Comparison of ENCODE assay signal across 27 cellular contexts in the genomic region with DNA sequence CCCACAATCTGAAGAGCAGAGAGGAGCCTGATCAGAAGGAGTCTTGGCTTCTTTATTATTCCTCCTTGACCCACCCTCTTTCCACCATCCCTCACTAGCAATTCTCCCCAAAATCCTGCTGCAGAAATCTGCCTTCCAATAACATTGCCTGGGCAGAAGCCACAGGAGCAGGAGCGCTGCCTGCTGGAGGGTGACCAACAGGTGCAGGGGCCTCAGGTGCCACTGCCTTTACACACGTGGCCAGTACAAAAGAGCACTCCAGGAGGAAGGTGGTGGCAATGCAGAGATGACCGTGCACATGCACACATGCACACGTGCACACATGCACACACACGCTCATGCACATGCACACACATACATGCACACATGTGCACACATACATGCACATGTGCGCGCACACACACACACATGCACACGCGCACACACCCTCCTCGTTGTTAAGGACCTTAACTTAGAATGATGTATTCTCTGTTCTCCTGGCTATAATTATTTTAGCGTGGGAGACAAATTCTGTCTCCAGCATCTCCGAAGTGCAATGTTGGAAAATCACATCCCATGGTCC. TPM values are rescaled to one million over a fixed set of nuclear protein-coding genes. Genes with fewer than 3 reads are reported as not detected.
"Had no signal": no experiment of that assay in that cellular context is flagged by ENCODE, and none has a peak within 500 bp of the region (broad histone marks: within the 10 kb centered on the region; RNA-seq: fewer than 3 reads in every experiment).

No MANE protein-coding gene starts in this region.

- H3K9me3 ChIP-seq: heart right ventricle, left lung, testis, upper lobe of left lung had no signal

- H3K9me3 Mint-ChIP-seq: activated CD4-positive, alpha-beta memory T cell treated with anti-CD3 and anti-CD28 coated beads, Interleukin-2, amount 10 ng/mL, durations not matched to agents 7 days and 5 days; activated CD4-positive, alpha-beta T cell treated with anti-CD3 and anti-CD28 coated beads, Interleukin-2, amount 10 ng/mL, durations not matched to agents 24 days and 14 days; activated naive CD4-positive, alpha-beta T cell treated with anti-CD3 and anti-CD28 coated beads, Interleukin-2, amount 10 ng/mL, durations not matched to agents 7 days and 5 days; naive B cell; neural crest cell; stimulated activated naive B cell treated with anti-CD40 and anti-IgM and Interleukin-4, amounts not matched to agents 10 μg/mL and 1 μg/mL and 100 μg/mL, for 72 hours had no signal

- ATAC-seq: activated CD4-positive, CD25-positive, alpha-beta regulatory T cell treated with anti-CD3 and anti-CD28 coated beads, Interleukin-2, amount 50 U/mL, for 24 hours; activated CD8-positive, alpha-beta memory T cell treated with anti-CD3 and anti-CD28 coated beads, Interleukin-2, amount 10 ng/mL, durations not matched to agents 7 days and 5 days; heart right ventricle; left lung; stimulated activated naive B cell treated with anti-CD40 and anti-IgM and Interleukin-4, amounts not matched to agents 10 μg/mL and 1 μg/mL and 100 μg/mL, for 72 hours had no signal

- H3K27ac ChIP-seq: heart right ventricle, left lung, testis, upper lobe of left lung had no signal

- H3K4me1 Mint-ChIP-seq: activated CD4-positive, alpha-beta memory T cell treated with anti-CD3 and anti-CD28 coated beads, Interleukin-2, amount 10 ng/mL, durations not matched to agents 7 days and 5 days; activated CD4-positive, alpha-beta T cell treated with anti-CD3 and anti-CD28 coated beads, Interleukin-2, amount 10 ng/mL, durations not matched to agents 24 days and 14 days; activated CD8-positive, alpha-beta memory T cell treated with anti-CD3 and anti-CD28 coated beads, Interleukin-2, amount 10 ng/mL, durations not matched to agents 7 days and 5 days; activated naive CD4-positive, alpha-beta T cell treated with anti-CD3 and anti-CD28 coated beads, Interleukin-2, amount 10 ng/mL, durations not matched to agents 7 days and 5 days; naive B cell; stimulated activated naive B cell treated with anti-CD40 and anti-IgM and Interleukin-4, amounts not matched to agents 10 μg/mL and 1 μg/mL and 100 μg/mL, for 72 hours had no signal

- H3K4me3 Mint-ChIP-seq: activated CD4-positive, alpha-beta memory T cell treated with anti-CD3 and anti-CD28 coated beads, Interleukin-2, amount 10 ng/mL, durations not matched to agents 7 days and 5 days; activated CD4-positive, alpha-beta T cell treated with anti-CD3 and anti-CD28 coated beads, Interleukin-2, amount 10 ng/mL, durations not matched to agents 24 days and 14 days; activated CD8-positive, alpha-beta memory T cell treated with anti-CD3 and anti-CD28 coated beads, Interleukin-2, amount 10 ng/mL, durations not matched to agents 7 days and 5 days; activated naive CD4-positive, alpha-beta T cell treated with anti-CD3 and anti-CD28 coated beads, Interleukin-2, amount 10 ng/mL, durations not matched to agents 7 days and 5 days; naive B cell; neural crest cell; stimulated activated naive B cell treated with anti-CD40 and anti-IgM and Interleukin-4, amounts not matched to agents 10 μg/mL and 1 μg/mL and 100 μg/mL, for 72 hours had no signal

- H3K4me1 ChIP-seq: heart right ventricle, left lung, testis, upper lobe of left lung had no signal

- H3K4me3 ChIP-seq: heart right ventricle, left lung, lung, testis, upper lobe of left lung had no signal

- H3K27me3 ChIP-seq: testis, upper lobe of left lung had no signal

- H3K36me3 ChIP-seq: heart right ventricle, left lung, upper lobe of left lung had no signal

- DNase-seq: activated CD4-positive, alpha-beta memory T cell treated with anti-CD3 and anti-CD28 coated beads, Interleukin-2, amount 10 ng/mL, durations not matched to agents 7 days and 5 days; activated CD4-positive, alpha-beta T cell treated with anti-CD3 and anti-CD28 coated beads, Interleukin-2, amount 10 ng/mL, durations not matched to agents 24 days and 14 days; activated CD8-positive, alpha-beta memory T cell treated with anti-CD3 and anti-CD28 coated beads, Interleukin-2, amount 10 ng/mL, durations not matched to agents 7 days and 5 days; activated effector memory CD4-positive, alpha-beta T cell treated with anti-CD3 and anti-CD28 coated beads, Interleukin-2, amount 50 U/mL, for 16 hours; activated naive CD4-positive, alpha-beta T cell treated with anti-CD3 and anti-CD28 coated beads, Interleukin-2, amount 10 ng/mL, durations not matched to agents 7 days and 5 days; activated T-cell treated with anti-CD3 and anti-CD28 coated beads for 4 hours; amygdala; effector CD4-positive, alpha-beta T cell; erythroblast; foreskin fibroblast; heart right ventricle; left lung; naive B cell; posterior cingulate gyrus; stimulated activated CD4-positive, alpha-beta T cell treated with anti-CD3 and anti-CD28 coated beads, Interleukin-2, amount 100 ng/mL, for 48 hours; stimulated activated CD8-positive, alpha-beta memory T cell treated with anti-CD3 and anti-CD28 coated beads, Interleukin-4, amount 100 ng/mL, for 48 hours; stimulated activated naive B cell treated with anti-CD40 and anti-IgM and Interleukin-4, amounts not matched to agents 10 μg/mL and 1 μg/mL and 100 μg/mL, for 72 hours; testis; upper lobe of left lung had no signal

- H3K36me3 Mint-ChIP-seq: activated CD8-positive, alpha-beta memory T cell treated with anti-CD3 and anti-CD28 coated beads, Interleukin-2, amount 10 ng/mL, durations not matched to agents 7 days and 5 days; activated naive CD4-positive, alpha-beta T cell treated with anti-CD3 and anti-CD28 coated beads, Interleukin-2, amount 10 ng/mL, durations not matched to agents 7 days and 5 days; naive B cell; stimulated activated naive B cell treated with anti-CD40 and anti-IgM and Interleukin-4, amounts not matched to agents 10 μg/mL and 1 μg/mL and 100 μg/mL, for 72 hours had no signal

- H3K27ac Mint-ChIP-seq: activated CD4-positive, alpha-beta memory T cell treated with anti-CD3 and anti-CD28 coated beads, Interleukin-2, amount 10 ng/mL, durations not matched to agents 7 days and 5 days; activated CD4-positive, alpha-beta T cell treated with anti-CD3 and anti-CD28 coated beads, Interleukin-2, amount 10 ng/mL, durations not matched to agents 24 days and 14 days; activated CD8-positive, alpha-beta memory T cell treated with anti-CD3 and anti-CD28 coated beads, Interleukin-2, amount 10 ng/mL, durations not matched to agents 7 days and 5 days; activated naive CD4-positive, alpha-beta T cell treated with anti-CD3 and anti-CD28 coated beads, Interleukin-2, amount 10 ng/mL, durations not matched to agents 7 days and 5 days; naive B cell; stimulated activated naive B cell treated with anti-CD40 and anti-IgM and Interleukin-4, amounts not matched to agents 10 μg/mL and 1 μg/mL and 100 μg/mL, for 72 hours had no signal

RNA-seq across cellular contexts. Expression of a gene that starts 12.8 kb away (rescaled TPM):
- total RNA-seq: activated CD4-positive, alpha-beta memory T cell treated with anti-CD3 and anti-CD28 coated beads, Interleukin-2, amount 10 ng/mL, durations not matched to agents 7 days and 5 days; activated CD4-positive, alpha-beta T cell treated with anti-CD3 and anti-CD28 coated beads, Interleukin-2, amount 10 ng/mL, durations not matched to agents 24 days and 14 days; activated CD8-positive, alpha-beta memory T cell treated with anti-CD3 and anti-CD28 coated beads, Interleukin-2, amount 10 ng/mL, durations not matched to agents 7 days and 5 days; fibroblast of lung; heart right ventricle; kidney epithelial cell; left lung; omental fat pad; renal cortical epithelial cell; T-helper 2 cell treated with Interferon-gamma antibody and Interleukin-4, amounts not matched to agents 100 ng/mL and 5 ng/mL, for 36 hours had no signal
- polyA plus RNA-seq: fibroblast of lung, heart right ventricle had no signal
